Comparison of ENCODE assay signal across 1 cellular context in genomic region chr22:41542224-41542623, GRCh38.
TF ChIP-seq lines count a peak whose summit lies in the region.

No MANE protein-coding gene starts in this region.

TF ChIP-seq in A549, 52 proteins besides CTCF, POLR2A, EP300 and RAD21 (continued from another document):
- TF ChIP-seq HMGXB4 (CRISPR knock-in tag; IDR thresholded peaks at IDR 0.05; ENCODE audit: borderline replicate concordance) (no peak), HES2 (IDR thresholded peaks at IDR 0.05) (no peak), CBX2 (IDR thresholded peaks at IDR 0.05; ENCODE audit: borderline replicate concordance, low read depth) (no peak), POLR2AphosphoS2 (conservative IDR thresholded peaks at IDR 0.05; ENCODE audit: low read length) (no peak), GATA3 (IDR thresholded peaks at IDR 0.05; ENCODE audit: borderline replicate concordance) (no peak)
